Comparison of ENCODE assay signal across 8 cellular contexts in genomic region chr2:71882949-71883472, GRCh38.
DNase-seq lines count a peak whose midpoint lies in the region; ATAC-seq lines count a peak whose summit lies in the region.

No MANE protein-coding gene starts in this region.

- ATAC-seq in GM18909 (IDR thresholded peaks at IDR 0.05; ENCODE audit: poor library complexity, unreplicated experiment), result no peak

- no peak overlapping the region for H3K27ac ChIP-seq in substantia nigra (ENCODE audit: low read depth, low read length, poor library complexity, severe bottlenecking)

- DNase-seq in AG20443 (ENCODE audit: low spot score) (peak; percentile 92), M059J (ENCODE audit: low read depth) (peak; percentile 92), amniotic epithelial cell (ENCODE audit: low read depth) (peak; percentile 57), inferior parietal cortex (ENCODE audit: extremely low spot score) (peak; percentile 68), substantia nigra (lab: John Stamatoyannopoulos, UW) (peak in 47 of 49 donors; percentile 7 to 94 (median 50)), activated gamma-delta T cell (lab: John Stamatoyannopoulos, UW) (no peak), GM19238 (ENCODE audit: insufficient read length, low spot score) (no peak)

Comparison
In these comparisons a context has a peak if more than half of its experiments do, and no peak if none do; other contexts are left out.
1. DNase-seq: peak in AG20443 (single experiment), M059J (single experiment), amniotic epithelial cell (single experiment), inferior parietal cortex (single experiment) and substantia nigra (47 of 49); none in activated gamma-delta T cell (single experiment) and GM19238 (single experiment).